8 cellular contexts compared by ENCODE assay signal in genomic region chr11:66579017-66579606, GRCh38.
DNase-seq lines count a peak whose midpoint lies in the region; ATAC-seq and TF ChIP-seq lines count a peak whose summit lies in the region.

No MANE protein-coding gene starts in this region.

- no peak overlapping the region for H3K27ac ChIP-seq in caudate nucleus (ENCODE audit: low read depth, low read length)

- H3K4me3 ChIP-seq in GM12864 (ENCODE audit: low read depth, low read length): no peak overlapping the region

- DNase-seq in GM12864 (ENCODE audit: low read depth) (peak; percentile 15), NCI-H1694 treated with DMSO at 0.1 percent for 48 hours (lab: John Stamatoyannopoulos, UW) (peak; percentile 31), caudate nucleus (lab: John Stamatoyannopoulos, UW) (peak in 52 of 61 donors; percentile 8 to 80 (median 47)), kidney tubule cell (ENCODE audit: low spot score) (peak; percentile 65)
- peak; percentile 77 to 88 for DNase-seq in activated CD4-positive, alpha-beta T cell treated with anti-CD3 and anti-CD28 coated beads for 24 hours (ENCODE audit: low read depth in 2 of 2)
- DNase-seq in stimulated activated CD4-positive, alpha-beta T cell treated with anti-CD3 and anti-CD28 coated beads, Interleukin-2, amount 100 ng/mL, for 4 hours (ENCODE audit: low read depth): peak; percentile 70

- peak; percentile 90 for TF ChIP-seq CTCF in GM12864 (IDR thresholded peaks at IDR 0.05; ENCODE audit: low read depth, low read length, missing control alignments)

- ATAC-seq in GM21737 (IDR thresholded peaks at IDR 0.05; ENCODE audit: unreplicated experiment): no peak
- ATAC-seq in GM18511 (IDR thresholded peaks at IDR 0.05; ENCODE audit: unreplicated experiment): no peak

Comparison
In these comparisons a context has a peak if more than half of its experiments do, and no peak if none do; other contexts are left out.
1. DNase-seq: peak in every context shown above with its lines; median percentile 82 in activated CD4-positive, alpha-beta T cell treated with anti-CD3 and anti-CD28 coated beads for 24 hours; 70 in stimulated activated CD4-positive, alpha-beta T cell treated with anti-CD3 and anti-CD28 coated beads, Interleukin-2, amount 100 ng/mL, for 4 hours; 65 in kidney tubule cell; 47 in caudate nucleus; 31 in NCI-H1694 treated with DMSO at 0.1 percent for 48 hours; 15 in GM12864.